ENCODE assay signal across 12 cellular contexts in genomic region chr15:63531586-63531985, GRCh38. TPM values are rescaled to one million over a fixed set of nuclear protein-coding genes. Genes with fewer than 3 reads are reported as not detected.
A peak's percentile ranks its signal among the peaks of the same experiment; 100 is the strongest.
DNase-seq lines count a peak whose midpoint lies in the region; ATAC-seq, FAIRE-seq and TF ChIP-seq lines count a peak whose summit lies in the region.
"Had no signal": no experiment of that assay in that cellular context is flagged by ENCODE, and none has a peak within 500 bp of the region (broad histone marks: within the 10 kb centered on the region; RNA-seq: fewer than 3 reads in every experiment).

No MANE protein-coding gene starts in this region.

- no peak overlapping the region for H2AFZ ChIP-seq in keratinocyte (ENCODE audit: control insufficient read depth, low read length)

- no peak for DNase-seq in BE2C
- DNase-seq in keratinocyte (ENCODE audit: low read depth, low spot score): no peak
- no peak for DNase-seq in NCI-H526 treated with DMSO at 0.1 percent for 48 hours (lab: John Stamatoyannopoulos, UW)
- DNase-seq in stimulated activated CD8-positive, alpha-beta memory T cell treated with anti-CD3 and anti-CD28 coated beads, Interleukin-4, amount 100 ng/mL, for 48 hours: no peak
- no peak for DNase-seq in colonic mucosa
- DNase-seq: dermis blood vessel endothelial cell, EL, pancreas, upper lobe of left lung had no signal

- peaks cover 57% of the 10 kb centered on the region for H3K79me2 ChIP-seq in keratinocyte (ENCODE audit: control insufficient read depth, insufficient read depth, low read length)

- H3K4me2 ChIP-seq in keratinocyte (ENCODE audit: control insufficient read depth, extremely low read depth, insufficient read depth, low read depth, low read length): no peak overlapping the region

- H3K4me3 ChIP-seq in BE2C (ENCODE audit: low read depth, low read length) (no peak overlapping the region), keratinocyte (ENCODE audit: control insufficient read depth in 2 of 3, extremely low read depth in 1 of 3, insufficient read depth in 2 of 3, low read depth in 1 of 3, low read length in 3 of 3) (no peak overlapping the region), colonic mucosa (no peak overlapping the region)
- H3K4me3 ChIP-seq: pancreas, upper lobe of left lung had no signal

- H4K20me1 ChIP-seq in keratinocyte (ENCODE audit: control insufficient read depth, extremely low read depth, insufficient read depth, low read length): peaks cover 5% of the 10 kb centered on the region

- H3K4me1 ChIP-seq in BE2C (peaks cover 2% of the 10 kb centered on the region; the same call in 1 of the 2 replicates), keratinocyte (ENCODE audit: control insufficient read depth, extremely low read depth, insufficient read depth, low read length) (no peaks in the 10 kb centered on the region), colonic mucosa (no peaks in the 10 kb centered on the region)

- H3K9ac ChIP-seq in keratinocyte (ENCODE audit: control insufficient read depth, extremely low read depth, insufficient read depth, low read length): no peak overlapping the region
- H3K9ac ChIP-seq in colonic mucosa (ENCODE audit: low read depth in 2 of 2, low read length in 2 of 2): no peak overlapping the region

- TF ChIP-seq CTCF in BE2C (IDR thresholded peaks at IDR 0.05; ENCODE audit: low read depth, low read length): peak; percentile 30
- peak; percentile 52; the same call in 2 of the 3 replicates for TF ChIP-seq CTCF in GM12872 (IDR thresholded peaks at IDR 0.05; ENCODE audit: insufficient read depth, low read depth, low read length)
- TF ChIP-seq CTCF in keratinocyte (optimal IDR thresholded peaks at IDR 0.05 in 1 of 3, IDR thresholded peaks at IDR 0.05 in 1 of 3, conservative IDR thresholded peaks at IDR 0.05 in 1 of 3; ENCODE audit: extremely low read depth in 1 of 3, insufficient read depth in 2 of 3, low read length in 3 of 3): peak; percentile 35 to 47 (median 37)
- no peak for TF ChIP-seq CTCF in colonic mucosa (IDR thresholded peaks at IDR 0.05)

- dilution Hi-C loops in keratinocyte (cut with MboI; ENCODE audit: extremely low pct_ligation_motif_present, low sequenced_read_pairs): no loop called here

- H3K27ac ChIP-seq in keratinocyte (ENCODE audit: control insufficient read depth, insufficient read depth, low read length): no peak overlapping the region
- H3K27ac ChIP-seq in colonic mucosa: no peak overlapping the region
- H3K27ac ChIP-seq: pancreas, upper lobe of left lung had no signal

- H3K27me3 ChIP-seq in BE2C (no peaks in the 10 kb centered on the region), keratinocyte (ENCODE audit: control insufficient read depth, extremely low read depth, insufficient read depth, low read length) (no peaks in the 10 kb centered on the region), colonic mucosa (no peaks in the 10 kb centered on the region)
- H3K27me3 ChIP-seq: pancreas, upper lobe of left lung had no signal

- 0 out of 2 replicates have a peak, but pooled peaks cover 5% of the 10 kb centered on the region for H3K36me3 ChIP-seq in BE2C
- H3K36me3 ChIP-seq in keratinocyte (ENCODE audit: control insufficient read depth in 2 of 2, extremely low read depth in 1 of 2, insufficient read depth in 2 of 2, low read length in 2 of 2): no peaks in the 10 kb centered on the region
- no peaks in the 10 kb centered on the region for H3K36me3 ChIP-seq in colonic mucosa
- H3K36me3 ChIP-seq: pancreas, upper lobe of left lung had no signal

- no peaks in the 10 kb centered on the region for H3K9me1 ChIP-seq in keratinocyte (ENCODE audit: control insufficient read depth, extremely low read depth, insufficient read depth, low read length)

- intact Hi-C loops in colonic mucosa (cut with DNase I): no loop called here

- no peaks in the 10 kb centered on the region for H3K9me3 ChIP-seq in BE2C
- no peaks in the 10 kb centered on the region for H3K9me3 ChIP-seq in keratinocyte (ENCODE audit: control insufficient read depth, low read depth, low read length)
- H3K9me3 ChIP-seq in colonic mucosa: no peaks in the 10 kb centered on the region
- H3K9me3 ChIP-seq: pancreas, upper lobe of left lung had no signal

- no peak for FAIRE-seq in keratinocyte (lab: Jason Lieb, UNC)
- FAIRE-seq: pancreas had no signal

- ATAC-seq in SK-N-SH treated with all-trans-retinoic acid at 6 μM for 48 hours: peak; percentile 48; the same call in 2 of the 3 replicates
- ATAC-seq in GM21825 (IDR thresholded peaks at IDR 0.05; ENCODE audit: unreplicated experiment): no peak

TF ChIP-seq in SK-N-SH treated with all-trans-retinoic acid at 6 μM for 48 hours, 23 proteins besides CTCF, POLR2A, EP300 and RAD21:
- TF ChIP-seq CSDC2 (CRISPR knock-in tag; IDR thresholded peaks at IDR 0.05) (no peak), TCF4 (CRISPR knock-in tag; IDR thresholded peaks at IDR 0.05; ENCODE audit: borderline replicate concordance) (no peak), PATZ1 (CRISPR knock-in tag; IDR thresholded peaks at IDR 0.05; ENCODE audit: borderline replicate concordance) (no peak), ESRRG (CRISPR knock-in tag; IDR thresholded peaks at IDR 0.05) (no peak), ZFP3 (CRISPR knock-in tag; IDR thresholded peaks at IDR 0.05) (no peak), ZNF8 (CRISPR knock-in tag; IDR thresholded peaks at IDR 0.05) (no peak), ISL1 (CRISPR knock-in tag; IDR thresholded peaks at IDR 0.05) (no peak), PPARA (CRISPR knock-in tag; IDR thresholded peaks at IDR 0.05; ENCODE audit: borderline replicate concordance) (no peak), BACH2 (CRISPR knock-in tag; IDR thresholded peaks at IDR 0.05; ENCODE audit: borderline replicate concordance) (no peak), RARB (CRISPR knock-in tag; IDR thresholded peaks at IDR 0.05) (no peak)

RNA-seq across cellular contexts. Expression of gene USP3, which starts 27.2 kb away (rescaled TPM):
- polyA plus RNA-seq in BE2C (2012; ENCODE audit: insufficient read depth, insufficient read length, low read depth): 19.5 TPM
- 8.3 to 19.9 TPM (median 16.2 TPM) in 3 replicates for polyA plus RNA-seq in keratinocyte
- 57.4 TPM for polyA plus RNA-seq in keratinocyte (2011; ENCODE audit: low read depth)
- polyA plus RNA-seq in keratinocyte (2011; cell fraction: cytosol; rRNA removed): 10.6 and 17.3 TPM in 2 replicates
- 29.1 and 32.3 TPM in 2 replicates for polyA plus RNA-seq in keratinocyte (2011; cell fraction: nucleus; rRNA removed)
- 18.0 and 25.1 TPM in 2 replicates for polyA plus RNA-seq in keratinocyte (2012; ENCODE audit: low replicate concordance)
- polyA minus RNA-seq in keratinocyte: 12.1 to 23.0 TPM (median 19.0 TPM) in 3 replicates
- polyA minus RNA-seq in keratinocyte (2011; cell fraction: cytosol; rRNA and poly(A)+ RNA removed): 6.3 TPM
- 20.5 and 31.2 TPM in 2 replicates for polyA minus RNA-seq in keratinocyte (2011; cell fraction: nucleus; rRNA and poly(A)+ RNA removed)
- total RNA-seq in colonic mucosa: 10 to 100 TPM; 57.6 to 74.2 TPM
